In genomic region chr10:21329995-21330627, GRCh38 we compare ENCODE assay signal across 8 cellular contexts.
DNase-seq lines count a peak whose midpoint lies in the region; ATAC-seq and TF ChIP-seq lines count a peak whose summit lies in the region.

No MANE protein-coding gene starts in this region.

- no peaks in the 10 kb centered on the region for H3K9me2 ChIP-seq in GM23338 (ENCODE audit: insufficient read depth)

- intact Hi-C loops in psoas muscle (cut with DNase I), result no loop called here

- H3K9me3 ChIP-seq in psoas muscle, result no peaks in the 10 kb centered on the region

- H3K4me3 ChIP-seq in GM23338, result no peak overlapping the region
- no peak overlapping the region for H3K4me3 ChIP-seq in psoas muscle

- H3K27me3 ChIP-seq in GM23338 (ENCODE audit: insufficient read depth) (no peaks in the 10 kb centered on the region), psoas muscle (ENCODE audit: insufficient read depth in 3 of 3, low read length in 2 of 3) (no peaks in the 10 kb centered on the region)

- no peak overlapping the region for H3K27ac Mint-ChIP-seq in GM23338
- no peak overlapping the region for H3K27ac Mint-ChIP-seq in stimulated activated naive B cell treated with anti-CD40 and anti-IgM and Interleukin-4, amounts not matched to agents 10 μg/mL and 1 μg/mL and 100 μg/mL, for 72 hours

- H4K20me1 ChIP-seq in GM23338 (replicated peaks; ENCODE audit: insufficient read depth), result no peaks in the 10 kb centered on the region

- H3F3A ChIP-seq in GM23338 (replicated peaks; ENCODE audit: low read depth), result peaks cover 22% of the 10 kb centered on the region; the same call in 1 of the 2 replicates

- H3K4me1 ChIP-seq in GM23338 (ENCODE audit: insufficient read depth) (peaks cover 21% of the 10 kb centered on the region), psoas muscle (no peaks in the 10 kb centered on the region)

- TF ChIP-seq CTCF in GM23338 (conservative IDR thresholded peaks at IDR 0.05; ENCODE audit: low read depth in 2 of 2), result no peak
- no peak for TF ChIP-seq CTCF in psoas muscle (IDR thresholded peaks at IDR 0.05)

- no peak overlapping the region for H3K4me2 ChIP-seq in GM23338

- DNase-seq in GM23338 (ENCODE audit: low spot score) (no peak), RKO (ENCODE audit: low spot score) (peak; percentile 66), fibroblast of gingiva (ENCODE audit: low read depth) (peak; percentile 88), psoas muscle (no peak), islet precursor cell (no peak)
- DNase-seq in stimulated activated naive B cell treated with anti-CD40 and anti-IgM and Interleukin-4, amounts not matched to agents 10 μg/mL and 1 μg/mL and 100 μg/mL, for 72 hours, result no peak

- H3K79me2 ChIP-seq in GM23338 (replicated peaks; ENCODE audit: insufficient read depth), result no peaks in the 10 kb centered on the region

- H3K27me3 Mint-ChIP-seq in GM23338 (ENCODE audit: insufficient read depth, low read depth, poor library complexity), result peaks cover 16% of the 10 kb centered on the region
- peaks cover 0 to 6% of the 10 kb centered on the region in 2 donors for H3K27me3 Mint-ChIP-seq in stimulated activated naive B cell treated with anti-CD40 and anti-IgM and Interleukin-4, amounts not matched to agents 10 μg/mL and 1 μg/mL and 100 μg/mL, for 72 hours

- H3K36me3 Mint-ChIP-seq in GM23338 (ENCODE audit: low read depth), result no peaks in the 10 kb centered on the region
- H3K36me3 Mint-ChIP-seq in stimulated activated naive B cell treated with anti-CD40 and anti-IgM and Interleukin-4, amounts not matched to agents 10 μg/mL and 1 μg/mL and 100 μg/mL, for 72 hours, result no peaks in the 10 kb centered on the region

- H3K4me3 Mint-ChIP-seq in GM23338, result no peak overlapping the region
- no peak overlapping the region for H3K4me3 Mint-ChIP-seq in stimulated activated naive B cell treated with anti-CD40 and anti-IgM and Interleukin-4, amounts not matched to agents 10 μg/mL and 1 μg/mL and 100 μg/mL, for 72 hours

- H2AFZ ChIP-seq in GM23338, result peak overlapping the region; percentile 47; the same call in 1 of the 2 replicates

- H3K27ac ChIP-seq in GM23338 (ENCODE audit: low read depth) (0 out of 2 replicates have a peak overlapping the region, but pooled peaks have one; percentile 45), psoas muscle (peak overlapping the region; percentile 36)

- no peak for ATAC-seq in GM23338
- ATAC-seq in psoas muscle, result peak in 2 of 4 donors; percentile 40 to 57
- ATAC-seq in GM21529 (IDR thresholded peaks at IDR 0.05; ENCODE audit: unreplicated experiment), result no peak
- ATAC-seq in HG03280 (IDR thresholded peaks at IDR 0.05; ENCODE audit: unreplicated experiment), result no peak
- no peak for ATAC-seq in stimulated activated naive B cell treated with anti-CD40 and anti-IgM and Interleukin-4, amounts not matched to agents 10 μg/mL and 1 μg/mL and 100 μg/mL, for 72 hours (replicated peaks)

- H3K36me3 ChIP-seq in GM23338 (ENCODE audit: insufficient read depth) (no peaks in the 10 kb centered on the region), psoas muscle (ENCODE audit: insufficient read depth in 1 of 2, low read depth in 1 of 2) (no peaks in the 10 kb centered on the region)

- WGBS in psoas muscle, 3 donors, result 35 to 43% (median 39%) methylated on average over 4 of the region's 4 CpGs

- H3K9me3 Mint-ChIP-seq in GM23338, result no peaks in the 10 kb centered on the region
- H3K9me3 Mint-ChIP-seq in stimulated activated naive B cell treated with anti-CD40 and anti-IgM and Interleukin-4, amounts not matched to agents 10 μg/mL and 1 μg/mL and 100 μg/mL, for 72 hours, result no peaks in the 10 kb centered on the region

- peaks cover 16% of the 10 kb centered on the region; the same call in 2 of the 3 replicates for H3K4me1 Mint-ChIP-seq in GM23338
- H3K4me1 Mint-ChIP-seq in stimulated activated naive B cell treated with anti-CD40 and anti-IgM and Interleukin-4, amounts not matched to agents 10 μg/mL and 1 μg/mL and 100 μg/mL, for 72 hours, result no peaks in the 10 kb centered on the region

TF ChIP-seq in GM23338, 12 proteins besides CTCF, POLR2A, EP300 and RAD21 (continues in another document):
- TF ChIP-seq ETS1 (IDR thresholded peaks at IDR 0.05) (no peak), REST (IDR thresholded peaks at IDR 0.05; ENCODE audit: unreplicated experiment) (no peak), EZH2phosphoT487 (IDR thresholded peaks at IDR 0.05; ENCODE audit: unreplicated experiment) (no peak)

Comparison
In these comparisons a context has a peak if more than half of its experiments do, and no peak if none do; other contexts are left out.
1. DNase-seq: peak in RKO (single experiment) and fibroblast of gingiva (single experiment); none in GM23338 (single experiment), psoas muscle (0 of 2), stimulated activated naive B cell treated with anti-CD40 and anti-IgM and Interleukin-4, amounts not matched to agents 10 μg/mL and 1 μg/mL and 100 μg/mL, for 72 hours (single experiment) and islet precursor cell (single experiment).